In genomic region chr6:142844065-142844755, GRCh38 we compare ENCODE assay signal across 8 cellular contexts.
DNase-seq lines count a peak whose midpoint lies in the region; ATAC-seq, FAIRE-seq and TF ChIP-seq lines count a peak whose summit lies in the region.

No MANE protein-coding gene starts in this region.

- H3K36me3 ChIP-seq in heart left ventricle (no peaks in the 10 kb centered on the region), H1 (ENCODE audit: control insufficient read depth in 2 of 4, insufficient read depth in 4 of 4, low read length in 3 of 4) (no peaks in the 10 kb centered on the region; a peak in 1 of 8 replicates), thoracic aorta (no peaks in the 10 kb centered on the region)

- POLR2A ChIA-PET in H1 (lab: Charles Lee; ENCODE audit: partially characterized antibody): no interaction called here

- H2BK12ac ChIP-seq in H1 (ENCODE audit: low read depth, low read length): no peak overlapping the region

- TF ChIP-seq RAD21 in H1 (IDR thresholded peaks at IDR 0.05 in 1 of 2, conservative IDR thresholded peaks at IDR 0.05 in 1 of 2; ENCODE audit: low read depth in 2 of 2, low read length in 2 of 2): no peak

- H4K5ac ChIP-seq in H1 (ENCODE audit: insufficient read length, low read depth, low read length): no peak overlapping the region

- TF ChIP-seq EP300 in H1 (IDR thresholded peaks at IDR 0.05; ENCODE audit: borderline replicate concordance in 1 of 2, low read depth in 2 of 2, low read length in 2 of 2): no peak

- H3K79me2 ChIP-seq in H1 (ENCODE audit: control insufficient read depth in 1 of 2, insufficient read depth in 2 of 2, low read length in 2 of 2): 0 out of 4 replicates have a peak, but pooled peaks cover 0 to 6% of the 10 kb centered on the region in 2 experiments

- H3K4me1 ChIP-seq in heart left ventricle: peaks cover 11 to 83% (median 72%) of the 10 kb centered on the region in 12 donors
- H3K4me1 ChIP-seq in H1 (replicated peaks in 1 of 4; ENCODE audit: control insufficient read depth in 3 of 4, insufficient read depth in 4 of 4, low read length in 3 of 4): peaks cover 3 to 17% (median 13%) of the 10 kb centered on the region in 4 experiments
- peaks cover 35 to 74% of the 10 kb centered on the region in 2 donors for H3K4me1 ChIP-seq in thoracic aorta (ENCODE audit: control insufficient read depth in 1 of 2, low read depth in 2 of 2)

- H3K27me3 ChIP-seq in heart left ventricle (no peaks in the 10 kb centered on the region), H1 (replicated peaks in 1 of 4; ENCODE audit: control insufficient read depth in 3 of 4, extremely low read depth in 1 of 4, insufficient read depth in 3 of 4, low read length in 3 of 4) (no peaks in the 10 kb centered on the region), thoracic aorta (replicated peaks; ENCODE audit: insufficient read depth) (no peaks in the 10 kb centered on the region)

- no peak overlapping the region for H3K23ac ChIP-seq in H1 (ENCODE audit: insufficient read length)

- H4K91ac ChIP-seq in H1 (replicated peaks; ENCODE audit: insufficient read length, low read length): no peak overlapping the region

- no peak overlapping the region for H2AK5ac ChIP-seq in H1 (ENCODE audit: low read depth, low read length)

- no peak overlapping the region for H4K8ac ChIP-seq in H1 (ENCODE audit: extremely low read depth, insufficient read depth, low read length)

- no peak overlapping the region for H3K14ac ChIP-seq in H1 (ENCODE audit: insufficient read length)

- CTCF ChIA-PET in H1 (lab: Charles Lee; ENCODE audit: partially characterized antibody): interaction anchor here (0.8 to 1.5 kb wide), 2 partner anchors 9 to 278 kb away, joined by 3 to 5 read pairs; no protein-coding TSS in a partner anchor

- no peak overlapping the region for H3K18ac ChIP-seq in H1 (ENCODE audit: extremely low read depth, low read length)

- H3K79me1 ChIP-seq in H1 (ENCODE audit: low read depth, low read length): no peaks in the 10 kb centered on the region; the same call in 1 of the 2 replicates

- DNase-seq in heart left ventricle (no peak), Right ventricle myocardium inferior (ENCODE audit: missing footprints) (no peak), NAMALWA (ENCODE audit: low spot score) (peak; percentile 39), H1 (ENCODE audit: low read depth in 1 of 2, low spot score in 2 of 2) (no peak), thoracic aorta (ENCODE audit: low spot score) (no peak), NCI-H1092 treated with DMSO at 0.1 percent for 48 hours (lab: John Stamatoyannopoulos, UW) (no peak), SKM-1 (lab: John Stamatoyannopoulos, UW; ENCODE audit: unreplicated experiment) (no peak)

- no peaks in the 10 kb centered on the region for H3K23me2 ChIP-seq in H1 (ENCODE audit: low read depth, low read length)

- H2AFZ ChIP-seq in H1 (ENCODE audit: low read length): no peak overlapping the region

- TF ChIP-seq POLR2A in heart left ventricle (IDR thresholded peaks at IDR 0.05) (no peak), H1 (IDR thresholded peaks at IDR 0.05; ENCODE audit: control extremely low read depth in 1 of 2, low read depth in 2 of 2, low read length in 2 of 2) (no peak)

- H3K4me2 ChIP-seq in H1 (ENCODE audit: insufficient read depth in 1 of 2, low read depth in 2 of 2, low read length in 2 of 2): no peak overlapping the region

- WGBS in heart left ventricle, 4 donors: 61 to 67% (median 64%) methylated on average over 6 of the region's 6 CpGs
- 90% methylated on average over 6 of the region's 6 CpGs; no CpG with 5 or more reads in 1 of the 2 experiments for WGBS in H1 (ENCODE audit: extremely low coverage in 1 of 2, insufficient coverage in 1 of 2, insufficient read length in 1 of 2, insufficient replicate concordance in 2 of 2, low coverage in 1 of 2, low lambda C conversion rate in 2 of 2, missing lambda C conversion rate in 1 of 2), 2 experiments

- H3K4ac ChIP-seq in H1 (replicated peaks; ENCODE audit: insufficient read length, low read depth, low read length): no peak overlapping the region

- intact Hi-C loops in heart left ventricle (cut with DNase I): loop anchor here in 4 of 10 donors (10.0 kb wide), 1 partner anchor 101 kb away; the partner anchor contains the start of gene HIVEP2 (in 4 of the 4)
- intact Hi-C loops in Right ventricle myocardium inferior (cut with DNase I): loop anchor here (2.0 kb wide), 1 partner anchor 41 kb away; no protein-coding TSS in a partner anchor

- no peak overlapping the region for H2BK15ac ChIP-seq in H1 (ENCODE audit: low read length)

- TF ChIP-seq CTCF in heart left ventricle (IDR thresholded peaks at IDR 0.05): no peak
- TF ChIP-seq CTCF in H1 (IDR thresholded peaks at IDR 0.05; ENCODE audit: control extremely low read depth in 1 of 3, insufficient read depth in 1 of 3, low read depth in 1 of 3, low read length in 3 of 3): no peak
- no peak for TF ChIP-seq CTCF in thoracic aorta (IDR thresholded peaks at IDR 0.05)

- no peak overlapping the region for H2BK120ac ChIP-seq in H1 (replicated peaks; ENCODE audit: low read depth, low read length)

- no peak overlapping the region for H3K56ac ChIP-seq in H1 (replicated peaks; ENCODE audit: insufficient read length, low read depth, low read length)

- H3K9me3 ChIP-seq in heart left ventricle (no peaks in the 10 kb centered on the region), H1 (ENCODE audit: insufficient read depth in 2 of 2, low read depth in 1 of 2, low read length in 1 of 2) (no peaks in the 10 kb centered on the region), thoracic aorta (no peaks in the 10 kb centered on the region)

- ATAC-seq in heart left ventricle (no peak), Right ventricle myocardium inferior (no peak), thoracic aorta (ENCODE audit: insufficient number of reproducible peaks, low FRiP score, low read depth) (no peak), GM19035 (IDR thresholded peaks at IDR 0.05; ENCODE audit: unreplicated experiment) (no peak)

- H2BK5ac ChIP-seq in H1 (ENCODE audit: low read depth, low read length): no peak overlapping the region

- H3K4me3 ChIP-seq in heart left ventricle (peak overlapping the region in 2 of 12 donors; percentile 45 to 46), H1 (ENCODE audit: extremely low read depth in 1 of 4, insufficient read depth in 2 of 4, low read depth in 3 of 4, low read length in 4 of 4) (no peak overlapping the region), thoracic aorta (peak overlapping the region; percentile 0)

- H4K20me1 ChIP-seq in H1 (replicated peaks in 1 of 2; ENCODE audit: control insufficient read depth in 1 of 2, insufficient read depth in 2 of 2, low read length in 2 of 2): no peaks in the 10 kb centered on the region

- FAIRE-seq in H1 (lab: Jason Lieb, UNC): no peak

- peak overlapping the region in 10 of 12 donors; percentile 0 to 87 (median 85) for H3K27ac ChIP-seq in heart left ventricle
- no peak overlapping the region for H3K27ac ChIP-seq in H1 (ENCODE audit: low read depth, low read length)
- H3K27ac ChIP-seq in thoracic aorta: no peak overlapping the region

- H3K9ac ChIP-seq in H1 (replicated peaks in 1 of 4; ENCODE audit: extremely low read depth in 1 of 4, low read depth in 3 of 4, low read length in 3 of 4): no peak overlapping the region

- no peak overlapping the region for H2BK20ac ChIP-seq in H1 (ENCODE audit: low read length)

TF ChIP-seq in H1, 55 proteins besides CTCF, POLR2A, EP300 and RAD21:
- TF ChIP-seq ATF3 (IDR thresholded peaks at IDR 0.05; ENCODE audit: insufficient read depth, low read depth, low read length) (no peak), CEBPB (IDR thresholded peaks at IDR 0.05; ENCODE audit: low read depth, low read length) (peak; percentile 6; the same call in 1 of the 2 replicates)

Comparison
In these comparisons a context has a peak if more than half of its experiments do, and no peak if none do; other contexts are left out.
1. H3K27ac ChIP-seq: peak in heart left ventricle (10 of 12); none in H1 (single experiment) and thoracic aorta (0 of 2).